ENCODE assay signal across 16 cellular contexts in the genomic region with DNA sequence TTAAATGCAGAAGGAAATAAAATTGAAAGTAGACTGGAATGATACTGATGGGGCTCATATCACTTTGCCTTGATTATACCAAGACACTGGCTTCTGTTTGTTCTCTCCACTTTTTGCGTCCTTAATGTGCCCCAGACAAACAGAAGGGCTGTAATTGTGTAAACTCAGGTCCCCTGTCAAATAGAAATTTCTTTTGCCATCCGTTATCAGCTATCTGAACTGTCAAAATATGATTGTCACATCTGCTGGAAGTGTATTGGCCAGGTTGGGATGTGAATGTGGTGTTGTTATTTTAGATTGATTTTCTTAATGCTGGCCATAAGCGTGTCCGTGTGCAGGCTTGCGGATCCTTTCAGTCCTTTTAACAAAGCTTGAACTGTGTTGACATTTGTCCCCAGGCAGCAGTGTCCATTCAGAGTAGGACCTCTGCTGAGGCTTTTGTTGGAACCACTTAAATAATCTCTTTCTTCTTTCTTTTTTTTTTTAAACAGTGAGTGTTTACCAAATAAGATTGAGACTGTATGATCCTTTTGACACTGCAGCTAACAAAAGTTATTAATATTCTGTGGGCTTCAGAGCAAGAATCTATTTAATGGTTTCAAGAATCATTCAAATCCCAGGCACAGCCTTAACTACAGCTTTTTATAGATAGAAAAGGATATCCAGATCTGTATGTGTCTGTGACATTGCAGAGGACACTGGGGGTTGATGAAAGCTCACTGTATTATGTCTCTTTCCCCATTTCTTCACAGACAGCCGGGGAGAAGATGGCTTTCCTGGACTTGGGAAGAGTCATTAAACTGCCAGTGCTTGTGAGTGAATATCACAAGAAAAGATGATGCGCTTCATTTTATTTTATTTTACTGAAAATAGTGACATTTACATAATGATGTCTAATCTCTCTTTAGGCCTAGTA.
DNase-seq lines count a peak whose midpoint lies in the region; FAIRE-seq lines count a peak whose summit lies in the region.
"Had no signal": no experiment of that assay in that cellular context is flagged by ENCODE, and none has a peak within 500 bp of the region (broad histone marks: within the 10 kb centered on the region; RNA-seq: fewer than 3 reads in every experiment).

No MANE protein-coding gene starts in this region.

- DNase-seq in COLO668 (lab: John Stamatoyannopoulos, UW; ENCODE audit: unreplicated experiment) = peak; percentile 3
- DNase-seq in NCI-H774 (lab: John Stamatoyannopoulos, UW) = peak; percentile 14
- DNase-seq in globus pallidus (ENCODE audit: low spot score) = peak; percentile 90
- peak in 30 of 56 donors; percentile 5 to 74 (median 36) for DNase-seq in nucleus accumbens (lab: John Stamatoyannopoulos, UW)
- DNase-seq in DMS 273 (lab: John Stamatoyannopoulos, UW; ENCODE audit: unreplicated experiment) = no peak
- DNase-seq in activated T-cell treated with anti-CD3 and anti-CD28 coated beads, Interleukin-2, amount 50 U/mL, for 1 hour = no peak
- no peak for DNase-seq in RCC 7860 (ENCODE audit: low spot score)
- DNase-seq in iPS-NIHi7 (ENCODE audit: extremely low spot score) = no peak
- DNase-seq: activated naive CD8-positive, alpha-beta T cell treated with anti-CD3 and anti-CD28 coated beads for 36 hours; DMS79 treated with DMSO at 0.1 percent for 48 hours; foreskin keratinocyte; mucosa of descending colon; NCI-H1105 treated with DMSO at 0.1 percent for 48 hours; Peyer's patch; stimulated activated naive CD8-positive, alpha-beta T cell treated with anti-CD3 and anti-CD28 coated beads, Interleukin-15, amount 100 ng/mL, for 72 hours; uterus had no signal

- FAIRE-seq in RCC 7860 (lab: Jason Lieb, UNC) = no peak

Comparison
In these comparisons a context has a peak if more than half of its experiments do, and no peak if none do; other contexts are left out.
1. DNase-seq: peak in COLO668 (single experiment), NCI-H774 (single experiment), globus pallidus (single experiment) and nucleus accumbens (30 of 56); none in DMS 273 (single experiment), activated T-cell treated with anti-CD3 and anti-CD28 coated beads, Interleukin-2, amount 50 U/mL, for 1 hour (single experiment), RCC 7860 (single experiment) and iPS-NIHi7 (single experiment).